ENCODE assay signal across 11 cellular contexts in genomic region chr16:56202036-56202435, GRCh38. TPM values are rescaled to one million over a fixed set of nuclear protein-coding genes. Genes with fewer than 3 reads are reported as not detected.
DNase-seq lines count a peak whose midpoint lies in the region; ATAC-seq lines count a peak whose summit lies in the region.
"Had no signal": no experiment of that assay in that cellular context is flagged by ENCODE, and none has a peak within 500 bp of the region (broad histone marks: within the 10 kb centered on the region; RNA-seq: fewer than 3 reads in every experiment).

No MANE protein-coding gene starts in this region.

- no peaks in the 10 kb centered on the region for H3K36me3 Mint-ChIP-seq in activated CD8-positive, alpha-beta memory T cell treated with anti-CD3 and anti-CD28 coated beads, Interleukin-2, amount 10 ng/mL, durations not matched to agents 7 days and 5 days
- H3K36me3 Mint-ChIP-seq in T-helper 17 cell (ENCODE audit: low read depth) = peaks cover 5% of the 10 kb centered on the region
- H3K36me3 Mint-ChIP-seq: type B pancreatic cell had no signal

- H3K27me3 Mint-ChIP-seq in activated CD8-positive, alpha-beta memory T cell treated with anti-CD3 and anti-CD28 coated beads, Interleukin-2, amount 10 ng/mL, durations not matched to agents 7 days and 5 days = peaks cover 17% of the 10 kb centered on the region
- no peaks in the 10 kb centered on the region for H3K27me3 Mint-ChIP-seq in T-helper 17 cell

- peak; percentile 67 for ATAC-seq in activated CD8-positive, alpha-beta memory T cell treated with anti-CD3 and anti-CD28 coated beads, Interleukin-2, amount 10 ng/mL, durations not matched to agents 7 days and 5 days
- ATAC-seq in GM18868 (IDR thresholded peaks at IDR 0.05; ENCODE audit: unreplicated experiment) (peak; percentile 36), T-helper 17 cell (peak; percentile 53), GM18870 (IDR thresholded peaks at IDR 0.05; ENCODE audit: unreplicated experiment) (no peak)
- ATAC-seq: body of pancreas had no signal

- no peak overlapping the region for H3K27ac Mint-ChIP-seq in activated CD8-positive, alpha-beta memory T cell treated with anti-CD3 and anti-CD28 coated beads, Interleukin-2, amount 10 ng/mL, durations not matched to agents 7 days and 5 days
- no peak overlapping the region for H3K27ac Mint-ChIP-seq in T-helper 17 cell
- H3K27ac Mint-ChIP-seq: type B pancreatic cell had no signal

- no peaks in the 10 kb centered on the region for H3K9me3 ChIP-seq in T-helper 17 cell (ENCODE audit: control insufficient read depth, low read length, poor library complexity, severe bottlenecking)
- H3K9me3 ChIP-seq: body of pancreas, prostate gland had no signal

- no peak overlapping the region for H3K4me3 Mint-ChIP-seq in activated CD8-positive, alpha-beta memory T cell treated with anti-CD3 and anti-CD28 coated beads, Interleukin-2, amount 10 ng/mL, durations not matched to agents 7 days and 5 days
- no peak overlapping the region for H3K4me3 Mint-ChIP-seq in T-helper 17 cell
- H3K4me3 Mint-ChIP-seq: type B pancreatic cell had no signal

- peak; percentile 55 for DNase-seq in activated CD8-positive, alpha-beta memory T cell treated with anti-CD3 and anti-CD28 coated beads, Interleukin-2, amount 10 ng/mL, durations not matched to agents 7 days and 5 days
- no peak for DNase-seq in activated CD8-positive, alpha-beta memory T cell treated with anti-CD3 and anti-CD28 coated beads for 24 hours
- DNase-seq in T-helper 17 cell = no peak
- peak; percentile 5 for DNase-seq in renal cortical epithelial cell (ENCODE audit: low read depth)
- DNase-seq in foreskin melanocyte = no peak
- no peak for DNase-seq in stimulated activated CD8-positive, alpha-beta memory T cell treated with anti-CD3 and anti-CD28 coated beads, Interleukin-4, amount 100 ng/mL, for 48 hours
- DNase-seq: body of pancreas had no signal

- no peaks in the 10 kb centered on the region for H3K4me1 Mint-ChIP-seq in activated CD8-positive, alpha-beta memory T cell treated with anti-CD3 and anti-CD28 coated beads, Interleukin-2, amount 10 ng/mL, durations not matched to agents 7 days and 5 days
- H3K4me1 Mint-ChIP-seq in T-helper 17 cell = peaks cover 17% of the 10 kb centered on the region

- no peaks in the 10 kb centered on the region for H3K9me3 Mint-ChIP-seq in activated CD8-positive, alpha-beta memory T cell treated with anti-CD3 and anti-CD28 coated beads, Interleukin-2, amount 10 ng/mL, durations not matched to agents 7 days and 5 days (ENCODE audit: low read depth)
- H3K9me3 Mint-ChIP-seq: type B pancreatic cell had no signal

- CTCF ChIA-PET in activated CD8-positive, alpha-beta memory T cell treated with anti-CD3 and anti-CD28 coated beads, Interleukin-2, amount 10 ng/mL, durations not matched to agents 7 days and 5 days (lab: Charles Lee) = interaction anchor here (1.1 to 1.9 kb wide), 4 partner anchors 8 to 256 kb away, joined by 6 to 7 read pairs (median 6); no protein-coding TSS in a partner anchor

RNA-seq across cellular contexts. Expression of gene GNAO1, which starts 10.7 kb away (rescaled TPM):
- 1 to 10 TPM; 1.5 to 4.3 TPM for total RNA-seq in activated CD8-positive, alpha-beta memory T cell treated with anti-CD3 and anti-CD28 coated beads, Interleukin-2, amount 10 ng/mL, durations not matched to agents 7 days and 5 days
- 1 to 10 TPM; 7.0 to 7.2 TPM for total RNA-seq in T-helper 17 cell
- total RNA-seq in renal cortical epithelial cell = 8.3 TPM in 1 of 2 replicates, not detected in the other

Comparison
In these comparisons a context has a peak if more than half of its experiments do, and no peak if none do; other contexts are left out.
1. DNase-seq: peak in activated CD8-positive, alpha-beta memory T cell treated with anti-CD3 and anti-CD28 coated beads, Interleukin-2, amount 10 ng/mL, durations not matched to agents 7 days and 5 days (single experiment) and renal cortical epithelial cell (single experiment); none in activated CD8-positive, alpha-beta memory T cell treated with anti-CD3 and anti-CD28 coated beads for 24 hours (single experiment), T-helper 17 cell (0 of 3), foreskin melanocyte (single experiment) and stimulated activated CD8-positive, alpha-beta memory T cell treated with anti-CD3 and anti-CD28 coated beads, Interleukin-4, amount 100 ng/mL, for 48 hours (single experiment).